1 cellular context compared by ENCODE assay signal in genomic region chr2:235066895-235067294, GRCh38.
TF ChIP-seq lines count a peak whose summit lies in the region.

No MANE protein-coding gene starts in this region.

TF ChIP-seq in GM23338, 12 proteins besides CTCF, POLR2A, EP300 and RAD21:
- no peak for TF ChIP-seq POLR2AphosphoS5 (IDR thresholded peaks at IDR 0.05; ENCODE audit: low read depth)
- TF ChIP-seq EZH2 (IDR thresholded peaks at IDR 0.05; ENCODE audit: low read depth, unreplicated experiment) = no peak
- no peak for TF ChIP-seq STAT1 (IDR thresholded peaks at IDR 0.05; ENCODE audit: unreplicated experiment)
- TF ChIP-seq ZNF114 (CRISPR knock-in tag; IDR thresholded peaks at IDR 0.05) = no peak
- no peak for TF ChIP-seq CREB1 (CRISPR knock-in tag; IDR thresholded peaks at IDR 0.05; ENCODE audit: low read depth)
- TF ChIP-seq REST (IDR thresholded peaks at IDR 0.05; ENCODE audit: unreplicated experiment) = no peak
- no peak for TF ChIP-seq ETS1 (IDR thresholded peaks at IDR 0.05)
- no peak for TF ChIP-seq ZNF331 (CRISPR knock-in tag; IDR thresholded peaks at IDR 0.05; ENCODE audit: low read depth)
- TF ChIP-seq EZH2phosphoT487 (IDR thresholded peaks at IDR 0.05; ENCODE audit: unreplicated experiment) = no peak
- no peak for TF ChIP-seq ZNF462 (CRISPR knock-in tag; IDR thresholded peaks at IDR 0.05)
- no peak for TF ChIP-seq JUNB (IDR thresholded peaks at IDR 0.05; ENCODE audit: unreplicated experiment)
- TF ChIP-seq NANOG (IDR thresholded peaks at IDR 0.05; ENCODE audit: borderline replicate concordance) = no peak
